Comparison of ENCODE assay signal across 8 cellular contexts in genomic region chr10:22615819-22616499, GRCh38.
A peak's percentile ranks its signal among the peaks of the same experiment; 100 is the strongest.
DNase-seq lines count a peak whose midpoint lies in the region; ATAC-seq and TF ChIP-seq lines count a peak whose summit lies in the region.

No MANE protein-coding gene starts in this region.

- no peaks in the 10 kb centered on the region for H3K9me3 ChIP-seq in CD4-positive, CD25-positive, alpha-beta regulatory T cell (ENCODE audit: control insufficient read depth in 2 of 2, low read length in 2 of 2)
- H3K9me3 ChIP-seq in breast epithelium, result no peaks in the 10 kb centered on the region
- H3K9me3 ChIP-seq in mesodermal cell (ENCODE audit: control insufficient read depth, low read length), result no peaks in the 10 kb centered on the region

- peaks cover 78 to 100% (median 91%) of the 10 kb centered on the region in 4 donors for H3K4me1 Mint-ChIP-seq in CD4-positive, CD25-positive, alpha-beta regulatory T cell

- H3K36me3 ChIP-seq in CD4-positive, CD25-positive, alpha-beta regulatory T cell (ENCODE audit: control insufficient read depth, insufficient read depth, low read length), result peaks cover 4% of the 10 kb centered on the region
- H3K36me3 ChIP-seq in breast epithelium (no peaks in the 10 kb centered on the region), mesodermal cell (ENCODE audit: control insufficient read depth, insufficient read depth, low read length) (no peaks in the 10 kb centered on the region)

- peaks cover 91% of the 10 kb centered on the region for H3K4me1 ChIP-seq in CD4-positive, CD25-positive, alpha-beta regulatory T cell (ENCODE audit: control insufficient read depth, insufficient read depth, low read length, poor library complexity, severe bottlenecking)
- H3K4me1 ChIP-seq in breast epithelium, result peaks cover 0 to 8% of the 10 kb centered on the region in 2 donors
- H3K4me1 ChIP-seq in mesodermal cell (ENCODE audit: control insufficient read depth, insufficient read depth, low read length, poor library complexity, severe bottlenecking), result peaks cover 61% of the 10 kb centered on the region

- no peak for TF ChIP-seq POLR2A in breast epithelium (IDR thresholded peaks at IDR 0.05)

- WGBS in mesodermal cell (ENCODE audit: insufficient coverage in 2 of 2), 2 experiments, result 61 to 66% methylated on average over 6 to 8 of the region's 11 CpGs

- peak overlapping the region; percentile 76 to 81 (median 77) for H3K4me3 Mint-ChIP-seq in CD4-positive, CD25-positive, alpha-beta regulatory T cell

- TF ChIP-seq CTCF in breast epithelium (IDR thresholded peaks at IDR 0.05), result no peak

- DNase-seq in CD4-positive, CD25-positive, alpha-beta regulatory T cell, result peak in 1 of 3 donors; percentile 48
- DNase-seq in OCI-M1 (lab: John Stamatoyannopoulos, UW) (peak; percentile 90), breast epithelium (ENCODE audit: low spot score in 2 of 2) (no peak), retina (no peak)

- no peaks in the 10 kb centered on the region for H3K27me3 ChIP-seq in CD4-positive, CD25-positive, alpha-beta regulatory T cell (ENCODE audit: control insufficient read depth, insufficient read depth, low read length)
- no peaks in the 10 kb centered on the region for H3K27me3 ChIP-seq in breast epithelium

- intact Hi-C loops in breast epithelium (cut with DNase I; ENCODE audit: low total_unique reads), result no loop called here

- peak; percentile 32 to 48 for ATAC-seq in CD4-positive, CD25-positive, alpha-beta regulatory T cell (ENCODE audit: low read depth in 2 of 2)
- ATAC-seq in GM18909 (IDR thresholded peaks at IDR 0.05; ENCODE audit: poor library complexity, unreplicated experiment) (peak; percentile 81), HG03095 (IDR thresholded peaks at IDR 0.05; ENCODE audit: unreplicated experiment) (peak; percentile 54), HG03139 (IDR thresholded peaks at IDR 0.05; ENCODE audit: unreplicated experiment) (no peak)

- peak overlapping the region; percentile 54 to 93 (median 75) for H3K27ac Mint-ChIP-seq in CD4-positive, CD25-positive, alpha-beta regulatory T cell

- no peaks in the 10 kb centered on the region for H3K27me3 Mint-ChIP-seq in CD4-positive, CD25-positive, alpha-beta regulatory T cell

- peak overlapping the region; percentile 45 for H3K4me3 ChIP-seq in CD4-positive, CD25-positive, alpha-beta regulatory T cell (ENCODE audit: low read depth, low read length)
- H3K4me3 ChIP-seq in breast epithelium (peak overlapping the region in 2 of 3 donors; percentile 29 to 36), mesodermal cell (ENCODE audit: extremely low read depth, insufficient read depth, low read length, poor library complexity, severe bottlenecking) (no peak overlapping the region)

- H3K36me3 Mint-ChIP-seq in CD4-positive, CD25-positive, alpha-beta regulatory T cell, result peaks cover 16% of the 10 kb centered on the region

- peak overlapping the region; percentile 65 for H3K27ac ChIP-seq in CD4-positive, CD25-positive, alpha-beta regulatory T cell (ENCODE audit: insufficient read depth, low read length, poor library complexity, severe bottlenecking)
- H3K27ac ChIP-seq in breast epithelium (peak overlapping the region; percentile 54 to 65), mesodermal cell (ENCODE audit: low read depth, low read length, severe bottlenecking) (peak overlapping the region; percentile 39)

- H3K9me3 Mint-ChIP-seq in CD4-positive, CD25-positive, alpha-beta regulatory T cell, result no peaks in the 10 kb centered on the region
